1 cellular context compared by ENCODE assay signal in genomic region chr7:31890198-31890597, GRCh38.
TF ChIP-seq lines count a peak whose summit lies in the region.

No MANE protein-coding gene starts in this region.

TF ChIP-seq in HepG2, 621 proteins besides CTCF, POLR2A, EP300 and RAD21 (continued from another document):
- TF ChIP-seq BCL3 (CRISPR knock-in tag; IDR thresholded peaks at IDR 0.05) (no peak), ZNF788 (CRISPR knock-in tag; IDR thresholded peaks at IDR 0.05; ENCODE audit: borderline replicate concordance) (no peak), ZNF318 (CRISPR knock-in tag; IDR thresholded peaks at IDR 0.05) (no peak), MEIS2 (CRISPR knock-in tag; IDR thresholded peaks at IDR 0.05) (no peak)
TF ChIP-seq in HepG2: peak in this region for 0.
